11 cellular contexts compared by ENCODE assay signal in the genomic region with DNA sequence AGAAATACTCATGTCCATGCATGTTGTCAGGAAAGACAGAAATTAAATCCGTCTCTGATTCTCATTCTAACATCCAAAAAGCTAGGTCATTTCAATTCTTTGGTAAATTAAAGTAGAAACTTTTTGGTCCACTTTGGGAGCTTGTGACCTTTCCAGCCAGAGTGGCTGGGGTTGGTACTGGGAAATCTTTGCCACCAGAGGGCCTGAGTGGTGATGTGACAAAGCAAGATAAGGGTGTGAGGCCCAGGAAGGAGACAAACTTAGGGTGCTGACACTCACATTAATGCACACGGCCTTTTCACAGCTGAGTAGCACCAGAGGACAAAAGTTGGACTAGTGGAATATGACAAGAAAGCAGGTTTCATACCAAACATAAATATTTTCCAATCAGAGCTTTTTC.
A peak's percentile ranks its signal among the peaks of the same experiment; 100 is the strongest.
DNase-seq lines count a peak whose midpoint lies in the region; TF ChIP-seq lines count a peak whose summit lies in the region.
"Had no signal": no experiment of that assay in that cellular context is flagged by ENCODE, and none has a peak within 500 bp of the region (broad histone marks: within the 10 kb centered on the region; RNA-seq: fewer than 3 reads in every experiment).

No MANE protein-coding gene starts in this region.

- no peaks in the 10 kb centered on the region for H3K79me2 ChIP-seq in MM.1S (ENCODE audit: low read length)

- H3K4me2 ChIP-seq in MM.1S (ENCODE audit: low read depth, low read length): no peak overlapping the region

- H3K27ac Mint-ChIP-seq in progenitor cell of endocrine pancreas (no peak overlapping the region), HFFc6 (no peak overlapping the region)
- H3K27ac Mint-ChIP-seq: IgD-negative memory B cell; T-helper 2 cell treated with Interferon-gamma antibody and Interleukin-4, amounts not matched to agents 5 μg/mL and 100 μg/mL, for 36 hours had no signal

- H3K36me3 ChIP-seq in MM.1S (replicated peaks; ENCODE audit: insufficient read depth, low read length): no peaks in the 10 kb centered on the region

- H3K4me1 Mint-ChIP-seq in progenitor cell of endocrine pancreas (ENCODE audit: low read depth) (peaks cover 10% of the 10 kb centered on the region), HFFc6 (ENCODE audit: low read depth) (peaks cover 8% of the 10 kb centered on the region)
- H3K4me1 Mint-ChIP-seq: IgD-negative memory B cell had no signal

- no peaks in the 10 kb centered on the region for H3K9me3 Mint-ChIP-seq in progenitor cell of endocrine pancreas (ENCODE audit: low read depth)
- H3K9me3 Mint-ChIP-seq in HFFc6: no peaks in the 10 kb centered on the region
- H3K9me3 Mint-ChIP-seq: IgD-negative memory B cell; T-helper 2 cell treated with Interferon-gamma antibody and Interleukin-4, amounts not matched to agents 5 μg/mL and 100 μg/mL, for 36 hours had no signal

- TF ChIP-seq CTCF in MM.1S (IDR thresholded peaks at IDR 0.05; ENCODE audit: low read length): peak; percentile 33
- TF ChIP-seq CTCF in progenitor cell of endocrine pancreas (IDR thresholded peaks at IDR 0.05; ENCODE audit: unreplicated experiment): peak; percentile 34
- no peak; the same call in 1 of the 2 replicates for TF ChIP-seq CTCF in HFFc6 (IDR thresholded peaks at IDR 0.05)

- H3K36me3 Mint-ChIP-seq in progenitor cell of endocrine pancreas (ENCODE audit: insufficient read depth) (no peaks in the 10 kb centered on the region), HFFc6 (ENCODE audit: low read depth) (no peaks in the 10 kb centered on the region)
- H3K36me3 Mint-ChIP-seq: IgD-negative memory B cell had no signal

- H4K20me1 ChIP-seq in MM.1S (ENCODE audit: insufficient read depth, low read length): no peaks in the 10 kb centered on the region

- H3K4me3 Mint-ChIP-seq in progenitor cell of endocrine pancreas (ENCODE audit: low read depth) (no peak overlapping the region), HFFc6 (no peak overlapping the region)
- H3K4me3 Mint-ChIP-seq: IgD-negative memory B cell; T-helper 2 cell treated with Interferon-gamma antibody and Interleukin-4, amounts not matched to agents 5 μg/mL and 100 μg/mL, for 36 hours had no signal

- no peak overlapping the region for H3K9ac ChIP-seq in MM.1S (ENCODE audit: low read length)

- no peaks in the 10 kb centered on the region for H3K9me3 ChIP-seq in MM.1S (replicated peaks; ENCODE audit: insufficient read depth, low read length)

- H3K4me3 ChIP-seq in MM.1S (ENCODE audit: low read length): no peak overlapping the region

- no peaks in the 10 kb centered on the region for H3K27me3 Mint-ChIP-seq in progenitor cell of endocrine pancreas
- peaks cover 4% of the 10 kb centered on the region; the same call in 1 of the 2 replicates for H3K27me3 Mint-ChIP-seq in HFFc6 (ENCODE audit: insufficient read depth)
- H3K27me3 Mint-ChIP-seq: IgD-negative memory B cell had no signal

- no peaks in the 10 kb centered on the region for H3K27me3 ChIP-seq in MM.1S (replicated peaks; ENCODE audit: insufficient read depth, low read length)

- peak; percentile 18 to 29 for DNase-seq in SHP77 (lab: John Stamatoyannopoulos, UW)
- DNase-seq in SHP77 treated with DMSO at 0.1 percent for 48 hours (lab: John Stamatoyannopoulos, UW): no peak
- DNase-seq in MM.1S: no peak
- peak; percentile 54 for DNase-seq in cerebellar cortex (ENCODE audit: low spot score)
- no peak for DNase-seq in progenitor cell of endocrine pancreas (ENCODE audit: low spot score, unreplicated experiment)
- DNase-seq in SK-N-DZ (ENCODE audit: low spot score): no peak
- DNase-seq in HFFc6: no peak
- DNase-seq in GOT3 (lab: John Stamatoyannopoulos, UW): no peak
- DNase-seq: stimulated activated CD4-positive, alpha-beta T cell treated with anti-CD3 and anti-CD28 coated beads, Interleukin-4, amount 100 ng/mL, for 1 hour had no signal

- H3K9me2 ChIP-seq in MM.1S (replicated peaks; ENCODE audit: insufficient read depth, low read length): no peaks in the 10 kb centered on the region

- H3F3A ChIP-seq in MM.1S (ENCODE audit: insufficient read depth, low read length): no peaks in the 10 kb centered on the region

- no peaks in the 10 kb centered on the region for H3K4me1 ChIP-seq in MM.1S (ENCODE audit: low read length)

- no peak overlapping the region for H2AFZ ChIP-seq in MM.1S (ENCODE audit: low read length)

- no peak overlapping the region for H3K27ac ChIP-seq in MM.1S (ENCODE audit: low read length)

Comparison
In these comparisons a context has a peak if more than half of its experiments do, and no peak if none do; other contexts are left out.
1. DNase-seq: peak in SHP77 (2 of 2) and cerebellar cortex (single experiment); none in SHP77 treated with DMSO at 0.1 percent for 48 hours (single experiment), MM.1S (single experiment), progenitor cell of endocrine pancreas (single experiment), SK-N-DZ (single experiment), HFFc6 (single experiment) and GOT3 (single experiment).